Comparison of ENCODE assay signal across 8 cellular contexts in the genomic region with DNA sequence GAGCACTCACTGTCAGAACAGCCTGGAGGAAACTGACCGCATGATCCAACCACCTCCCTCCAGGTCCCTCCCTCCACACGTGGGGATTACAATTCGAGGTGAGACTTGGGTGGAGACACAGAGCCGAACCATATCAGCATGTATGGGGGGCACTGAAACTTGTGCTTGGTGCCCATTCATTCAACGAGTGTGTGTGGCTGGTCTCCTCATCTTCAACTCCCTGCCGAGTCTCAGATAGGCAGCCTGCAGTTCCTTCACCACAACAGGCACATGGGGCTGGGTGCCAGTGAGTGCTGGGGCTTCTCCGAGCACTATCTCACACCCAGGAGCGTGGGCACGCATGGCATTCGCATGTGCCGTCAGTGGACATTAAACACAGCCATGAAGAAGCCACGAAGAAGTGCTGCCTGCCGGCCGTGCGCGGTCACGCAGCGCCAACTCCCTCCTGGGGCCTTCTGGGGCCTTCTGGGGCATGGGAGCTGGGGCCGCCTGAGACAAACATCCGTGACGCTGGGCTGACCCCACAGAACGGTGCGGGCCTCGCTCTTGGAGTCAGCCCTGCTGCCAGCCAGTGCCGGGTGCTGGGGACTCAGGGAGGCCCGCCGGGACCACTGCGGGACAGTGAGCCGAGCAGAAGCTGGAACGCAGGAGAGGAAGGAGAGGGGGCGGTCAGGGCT. TPM values are rescaled to one million over a fixed set of nuclear protein-coding genes. Genes with fewer than 3 reads are reported as not detected.
DNase-seq lines count a peak whose midpoint lies in the region; ATAC-seq and TF ChIP-seq lines count a peak whose summit lies in the region.

No MANE protein-coding gene starts in this region.

- H3K4me1 ChIP-seq in mucosa of stomach (ENCODE audit: control insufficient read depth, insufficient read depth, low read length): peaks cover 17% of the 10 kb centered on the region

- POLR2A ChIA-PET in MCF 10A (lab: Yijun Ruan, JAX): interaction anchor here (0.6 to 2.6 kb wide), 19 partner anchors 9 to 719 kb away, joined by 3 to 48 read pairs (median 10); a partner anchor contains a TSS

- H3K27me3 Mint-ChIP-seq in MCF 10A (ENCODE audit: insufficient read depth, unreplicated experiment): no peaks in the 10 kb centered on the region

- peaks cover 9% of the 10 kb centered on the region for H3K4me1 Mint-ChIP-seq in MCF 10A (ENCODE audit: insufficient read depth, unreplicated experiment)

- H3K9ac ChIP-seq in mucosa of stomach (ENCODE audit: low read length): peak overlapping the region; percentile 73

- BruUV-seq in MCF 10A (replicated peaks; lab: Mats Ljungman, UMichigan): no TSS peak

- H3K4me3 Mint-ChIP-seq in MCF 10A (ENCODE audit: unreplicated experiment): peak overlapping the region; percentile 88

- CTCF ChIA-PET in MCF 10A (lab: Yijun Ruan, JAX): interaction anchor here (0.8 to 1.5 kb wide), 2 partner anchors 12 to 119 kb away, joined by 3 to 4 read pairs; no protein-coding TSS in a partner anchor

- H3K9me3 Mint-ChIP-seq in MCF 10A (ENCODE audit: unreplicated experiment): no peaks in the 10 kb centered on the region

- intact Hi-C loops in MCF 10A (cut with micrococcal nuclease): loop anchor here (5.0 kb wide), 1 partner anchor 40 kb away; a partner anchor contains a TSS

- H3K27ac Mint-ChIP-seq in MCF 10A (ENCODE audit: low read depth, unreplicated experiment): peak overlapping the region; percentile 97

- H3K36me3 Mint-ChIP-seq in MCF 10A (ENCODE audit: insufficient read depth, unreplicated experiment): peaks cover 6% of the 10 kb centered on the region

- DNase-seq in GM06990 (ENCODE audit: extremely low read depth, insufficient read length) (no peak), HuH-7 (ENCODE audit: low spot score) (peak; percentile 62), MCF 10A (ENCODE audit: unreplicated experiment) (no peak), AML-193 (lab: John Stamatoyannopoulos, UW) (no peak), NCI-H1105 (lab: John Stamatoyannopoulos, UW) (no peak)

- peak overlapping the region; percentile 77 for H3K4me3 ChIP-seq in GM06990 (replicated peaks; ENCODE audit: low read depth, low read length)
- peak overlapping the region; percentile 57 for H3K4me3 ChIP-seq in mucosa of stomach (ENCODE audit: low read length)

- ATAC-seq in HG03442 (IDR thresholded peaks at IDR 0.05; ENCODE audit: unreplicated experiment): no peak
- ATAC-seq in HG03457 (IDR thresholded peaks at IDR 0.05; ENCODE audit: unreplicated experiment): no peak

- H3K27me3 ChIP-seq in GM06990 (replicated peaks; ENCODE audit: control insufficient read depth, insufficient read depth, low read length) (no peaks in the 10 kb centered on the region), mucosa of stomach (ENCODE audit: control insufficient read depth, insufficient read depth, low read length) (peaks cover 14% of the 10 kb centered on the region)

- no peaks in the 10 kb centered on the region for H3K9me3 ChIP-seq in mucosa of stomach (ENCODE audit: control insufficient read depth, low read length)

- H3K36me3 ChIP-seq in GM06990 (ENCODE audit: control insufficient read depth, insufficient read depth, low read length): peaks cover 15% of the 10 kb centered on the region
- no peaks in the 10 kb centered on the region for H3K36me3 ChIP-seq in mucosa of stomach (ENCODE audit: control insufficient read depth, insufficient read depth, low read length)

- TF ChIP-seq CTCF in GM06990 (IDR thresholded peaks at IDR 0.05; ENCODE audit: insufficient read depth, low read length, poor library complexity, severe bottlenecking): no peak
- no peak for TF ChIP-seq CTCF in MCF 10A (IDR thresholded peaks at IDR 0.05; ENCODE audit: unreplicated experiment)

RNA-seq across cellular contexts. Expression of a gene that starts 0.7 kb away (rescaled TPM):
- total RNA-seq in MCF 10A (2022): 27.9 and 39.2 TPM in 2 replicates

RNA-seq across cellular contexts. Expression of a gene that starts 4.2 kb away (rescaled TPM):
- total RNA-seq in MCF 10A (2022): 1.7 and 5.3 TPM in 2 replicates

RNA-seq across cellular contexts. Expression of a gene that starts 30.5 kb away (rescaled TPM):
- 14.9 and 19.6 TPM in 2 replicates for total RNA-seq in MCF 10A (2022)

RNA-seq across cellular contexts. Expression of a gene that starts 39.1 kb away (rescaled TPM):
- 12.3 and 24.4 TPM in 2 replicates for total RNA-seq in MCF 10A (2022)

RNA-seq across cellular contexts. Expression of a gene that starts 50.4 kb away (rescaled TPM):
- 60.1 and 65.4 TPM in 2 replicates for total RNA-seq in MCF 10A (2022)
